In the genomic region with DNA sequence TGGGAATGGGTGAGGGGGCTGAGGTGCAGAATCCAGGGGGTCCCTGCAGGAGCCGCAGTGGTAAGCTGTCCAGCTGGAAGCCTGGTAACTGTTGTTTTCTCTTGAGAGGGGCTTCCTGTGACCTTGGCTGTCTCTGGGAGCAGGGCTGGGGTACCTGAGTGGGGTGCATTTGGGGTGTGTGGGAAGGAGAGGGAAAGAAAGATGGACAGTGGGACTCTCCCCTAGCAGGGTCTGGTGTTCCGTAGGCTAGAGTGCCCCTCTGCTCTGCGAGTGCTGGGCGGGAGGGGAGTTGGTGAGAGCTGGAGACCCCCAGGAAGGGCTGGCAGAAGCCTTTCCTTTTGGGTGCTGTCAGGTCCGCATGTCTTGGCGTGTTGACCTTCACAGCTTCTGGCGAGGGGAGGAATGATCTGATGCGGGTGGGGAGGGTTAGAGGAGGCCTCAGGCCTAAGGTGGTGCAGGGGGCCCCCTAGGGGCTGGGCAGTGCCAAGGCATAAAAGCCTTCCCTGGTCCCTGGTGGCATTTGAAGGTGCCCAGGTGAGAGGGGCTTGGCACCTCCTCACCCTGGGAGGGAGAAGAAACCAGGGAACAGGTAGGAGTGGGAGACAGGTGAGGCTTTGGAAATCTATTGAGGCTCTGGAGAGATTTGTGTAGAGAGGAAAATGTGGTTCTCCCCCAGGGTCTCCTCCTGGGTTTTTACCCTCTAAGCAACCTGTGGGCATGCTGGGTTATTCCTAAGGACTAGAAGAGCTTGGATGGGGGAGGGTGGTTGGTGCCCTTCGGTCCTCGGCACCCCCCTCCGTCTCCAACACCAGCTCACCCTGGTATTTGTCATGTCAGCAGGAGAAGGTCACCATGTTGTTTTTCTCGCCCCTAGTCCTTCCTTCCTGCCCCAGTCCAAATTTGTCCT, we compare ENCODE assay signal across 8 cellular contexts. TPM values are rescaled to one million over a fixed set of nuclear protein-coding genes. Genes with fewer than 3 reads are reported as not detected.
DNase-seq lines count a peak whose midpoint lies in the region; ATAC-seq and TF ChIP-seq lines count a peak whose summit lies in the region.

No MANE protein-coding gene starts in this region.

- DNase-seq in GM19240 (ENCODE audit: insufficient read length, low spot score) (peak; percentile 90), NCI-H345 treated with DMSO at 0.1 percent for 48 hours (lab: John Stamatoyannopoulos, UW; ENCODE audit: unreplicated experiment) (peak; percentile 12), epithelial cell of esophagus (ENCODE audit: low read depth) (peak; percentile 76), naive B cell (peak; percentile 42), tibial artery (no peak)
- DNase-seq in activated CD4-positive, alpha-beta memory T cell treated with anti-CD3 and anti-CD28 coated beads for 36 hours: peak; percentile 77

- peaks cover 0 to 49% (median 39%) of the 10 kb centered on the region in 4 donors for H3K4me1 ChIP-seq in tibial artery

- CTCF ChIA-PET in activated CD4-positive, alpha-beta memory T cell treated with anti-CD3 and anti-CD28 coated beads for 36 hours (lab: Charles Lee): interaction anchor here (0.6 to 5.1 kb wide), 31 partner anchors 9 to 317 kb away, joined by 3 to 51 read pairs (median 5); a partner anchor contains a TSS

- no peaks in the 10 kb centered on the region for H3K9me3 ChIP-seq in tibial artery

- H3K4me3 Mint-ChIP-seq in activated CD4-positive, alpha-beta memory T cell treated with anti-CD3 and anti-CD28 coated beads for 36 hours: peak overlapping the region; percentile 84
- H3K4me3 Mint-ChIP-seq in naive B cell: peak overlapping the region; percentile 7 to 74 (median 34)

- peak overlapping the region; percentile 9 for H3K27ac Mint-ChIP-seq in activated CD4-positive, alpha-beta memory T cell treated with anti-CD3 and anti-CD28 coated beads for 36 hours
- H3K27ac Mint-ChIP-seq in naive B cell: no peak overlapping the region

- POLR2A ChIA-PET in activated CD4-positive, alpha-beta memory T cell treated with anti-CD3 and anti-CD28 coated beads for 36 hours (lab: Charles Lee): interaction anchor here (1.1 to 1.6 kb wide), 2 partner anchors 49 to 300 kb away, joined by 4 to 7 read pairs; no protein-coding TSS in a partner anchor

- intact Hi-C loops in activated CD4-positive, alpha-beta memory T cell treated with anti-CD3 and anti-CD28 coated beads for 36 hours (cut with micrococcal nuclease): loop anchor here (2.0 to 10.0 kb wide), 4 partner anchors 107 to 474 kb away; a partner anchor contains a TSS
- intact Hi-C loops in tibial artery (cut with DNase I; ENCODE audit: low total_unique reads): loop anchor here (1.0 kb wide), 1 partner anchor 302 kb away; no protein-coding TSS in a partner anchor

- TF ChIP-seq CTCF in C4-2B (conservative IDR thresholded peaks at IDR 0.05) (peak; percentile 91), epithelial cell of esophagus (IDR thresholded peaks at IDR 0.05; ENCODE audit: insufficient read depth, low read depth, low read length, missing control alignments) (peak; percentile 90), tibial artery (IDR thresholded peaks at IDR 0.05) (peak; percentile 21 to 41)

- peaks cover 8% of the 10 kb centered on the region for H3K27me3 Mint-ChIP-seq in activated CD4-positive, alpha-beta memory T cell treated with anti-CD3 and anti-CD28 coated beads for 36 hours
- H3K27me3 Mint-ChIP-seq in naive B cell: peaks cover 14 to 42% (median 17%) of the 10 kb centered on the region in 3 donors

- H3K36me3 Mint-ChIP-seq in activated CD4-positive, alpha-beta memory T cell treated with anti-CD3 and anti-CD28 coated beads for 36 hours: peaks cover 31% of the 10 kb centered on the region
- H3K36me3 Mint-ChIP-seq in naive B cell: no peaks in the 10 kb centered on the region

- H3K27ac ChIP-seq in C4-2B (peak overlapping the region; percentile 97), tibial artery (peak overlapping the region; percentile 94 to 97)

- no peaks in the 10 kb centered on the region for H3K9me3 Mint-ChIP-seq in activated CD4-positive, alpha-beta memory T cell treated with anti-CD3 and anti-CD28 coated beads for 36 hours
- no peaks in the 10 kb centered on the region for H3K9me3 Mint-ChIP-seq in naive B cell

- H3K4me3 ChIP-seq in epithelial cell of esophagus (ENCODE audit: low read length) (peak overlapping the region; percentile 96), tibial artery (peak overlapping the region; percentile 73 to 84)

- no peaks in the 10 kb centered on the region for H3K27me3 ChIP-seq in tibial artery

- peaks cover 30% of the 10 kb centered on the region for H3K4me1 Mint-ChIP-seq in activated CD4-positive, alpha-beta memory T cell treated with anti-CD3 and anti-CD28 coated beads for 36 hours (ENCODE audit: low read depth)
- peaks cover 37 to 58% (median 49%) of the 10 kb centered on the region in 3 donors for H3K4me1 Mint-ChIP-seq in naive B cell

- peak in 1 of 2 donors; percentile 12 for ATAC-seq in naive B cell (ENCODE audit: low read depth in 2 of 2)
- no peak for ATAC-seq in GM19023 (IDR thresholded peaks at IDR 0.05; ENCODE audit: unreplicated experiment)

- H3K36me3 ChIP-seq in tibial artery: peaks cover 0 to 15% (median 11%) of the 10 kb centered on the region in 3 donors

RNA-seq across cellular contexts. Expression of a gene that starts 3.3 kb away (rescaled TPM):
- total RNA-seq in activated CD4-positive, alpha-beta memory T cell treated with anti-CD3 and anti-CD28 coated beads for 36 hours: 10 to 100 TPM; 28.9 to 35.1 TPM
- polyA plus RNA-seq in naive B cell (ENCODE audit: low read depth in 6 of 6): under 1 TPM in 4 of 6 donors, not detected in 2; 0.08 to 0.70 (median 0.41) TPM

Comparison
In these comparisons a context has a peak if more than half of its experiments do, and no peak if none do; other contexts are left out.
1. CTCF ChIP-seq: peak in every context shown above with its lines; median percentile 91 in C4-2B; 90 in epithelial cell of esophagus; 31 in tibial artery.
2. DNase-seq: peak in GM19240 (single experiment), NCI-H345 treated with DMSO at 0.1 percent for 48 hours (single experiment), activated CD4-positive, alpha-beta memory T cell treated with anti-CD3 and anti-CD28 coated beads for 36 hours (single experiment), epithelial cell of esophagus (single experiment) and naive B cell (single experiment); none in tibial artery (0 of 2).